8 cellular contexts compared by ENCODE assay signal in genomic region chr19:51339687-51340656, GRCh38. TPM values are rescaled to one million over a fixed set of nuclear protein-coding genes. Genes with fewer than 3 reads are reported as not detected.
DNase-seq lines count a peak whose midpoint lies in the region; ATAC-seq and TF ChIP-seq lines count a peak whose summit lies in the region.

No MANE protein-coding gene starts in this region.

- peak; percentile 46 for TF ChIP-seq CTCF in GM10248 (IDR thresholded peaks at IDR 0.05; ENCODE audit: control extremely low read depth, extremely low read depth, low read depth, missing control alignments)

- CTCF ChIA-PET in GM10248 (lab: Yijun Ruan, JAX): interaction anchor here (0.6 to 2.8 kb wide), 26 partner anchors 9 to 321 kb away, joined by 3 to 11 read pairs (median 4); partner anchors contain the start of genes ETFB and SIGLEC10

- peak; percentile 100 for DNase-seq in GM10248 (ENCODE audit: extremely low spot score)
- DNase-seq in NCI-H2171 (lab: John Stamatoyannopoulos, UW): peak; percentile 55
- DNase-seq in activated CD4-positive, alpha-beta T cell treated with anti-CD3 and anti-CD28 coated beads for 24 hours (ENCODE audit: low read depth in 2 of 2): peak; percentile 92 to 98
- peak; percentile 99 for DNase-seq in cerebellum (ENCODE audit: low spot score)
- peak; percentile 97 for DNase-seq in kidney tubule cell (ENCODE audit: low spot score)
- peak; percentile 98 for DNase-seq in stimulated activated CD4-positive, alpha-beta T cell treated with anti-CD3 and anti-CD28 coated beads, Interleukin-15, amount 100 ng/mL, for 24 hours
- DNase-seq in NCI-H524 (lab: John Stamatoyannopoulos, UW): no peak

- POLR2A ChIA-PET in GM10248 (lab: Yijun Ruan, JAX): interaction anchor here (0.6 to 0.7 kb wide), 3 partner anchors 28 to 78 kb away, joined by 5 to 10 read pairs (median 7); partner anchors contain the start of gene SIGLEC10

- ATAC-seq in HG02571 (IDR thresholded peaks at IDR 0.05; ENCODE audit: unreplicated experiment): peak; percentile 43

RNA-seq across cellular contexts. Expression of gene VSIG10L, which starts 2.0 kb away (rescaled TPM):
- total RNA-seq in cerebellum: 1.5 TPM

RNA-seq across cellular contexts. Expression of gene ETFB, which starts 26.2 kb away (rescaled TPM):
- total RNA-seq in cerebellum: 48.5 TPM

RNA-seq across cellular contexts. Expression of gene IGLON5, which starts 28.5 kb away (rescaled TPM):
- total RNA-seq in cerebellum: 7.1 TPM

RNA-seq across cellular contexts. Expression of gene CLDND2, which starts 28.8 kb away (rescaled TPM):
- not detected for total RNA-seq in cerebellum

RNA-seq across cellular contexts. Expression of gene NKG7, which starts 32.5 kb away (rescaled TPM):
- total RNA-seq in cerebellum: 0.45 TPM

Comparison
In these comparisons a context has a peak if more than half of its experiments do, and no peak if none do; other contexts are left out.
1. DNase-seq: peak in GM10248 (single experiment), NCI-H2171 (single experiment), activated CD4-positive, alpha-beta T cell treated with anti-CD3 and anti-CD28 coated beads for 24 hours (2 of 2), cerebellum (single experiment), kidney tubule cell (single experiment) and stimulated activated CD4-positive, alpha-beta T cell treated with anti-CD3 and anti-CD28 coated beads, Interleukin-15, amount 100 ng/mL, for 24 hours (single experiment); none in NCI-H524 (0 of 2).